ENCODE assay signal across 8 cellular contexts in genomic region chr14:68816183-68816942, GRCh38. TPM values are rescaled to one million over a fixed set of nuclear protein-coding genes. Genes with fewer than 3 reads are reported as not detected.
DNase-seq lines count a peak whose midpoint lies in the region; ATAC-seq and TF ChIP-seq lines count a peak whose summit lies in the region.

No MANE protein-coding gene starts in this region.

- H3K27ac ChIP-seq in right atrium auricular region = peak overlapping the region; percentile 95 to 96
- H3K27ac ChIP-seq in rectal smooth muscle tissue (ENCODE audit: low read depth, low read length) = peak overlapping the region; percentile 99
- H3K27ac ChIP-seq in uterus = peak overlapping the region; percentile 99

- ATAC-seq in HG02759 (IDR thresholded peaks at IDR 0.05; ENCODE audit: unreplicated experiment) (peak; percentile 47), T-helper 17 cell (peak; percentile 78)

- H3K4me1 ChIP-seq in right atrium auricular region (peaks cover 0 to 39% of the 10 kb centered on the region in 2 donors), rectal smooth muscle tissue (ENCODE audit: control insufficient read depth, insufficient read depth, low read length) (peaks cover 47% of the 10 kb centered on the region), uterus (peaks cover 15 to 29% of the 10 kb centered on the region in 2 donors)

- peak overlapping the region; percentile 90 for H3K4me3 Mint-ChIP-seq in T-helper 17 cell

- TF ChIP-seq CTCF in GM12873 (IDR thresholded peaks at IDR 0.05; ENCODE audit: insufficient read depth, low read depth, low read length, missing control alignments) = peak; percentile 93
- TF ChIP-seq CTCF in right atrium auricular region (IDR thresholded peaks at IDR 0.05) = peak; percentile 97 to 99
- TF ChIP-seq CTCF in uterus (IDR thresholded peaks at IDR 0.05) = peak; percentile 93 to 99 (median 96)

- peak overlapping the region; percentile 99 for H3K27ac Mint-ChIP-seq in T-helper 17 cell

- H3K4me1 Mint-ChIP-seq in T-helper 17 cell = peaks cover 62% of the 10 kb centered on the region

- intact Hi-C loops in uterus (cut with DNase I; ENCODE audit: low total_unique reads) = loop anchor here (5.0 to 10.0 kb wide), 3 partner anchors 572 to 934 kb away; no protein-coding TSS in a partner anchor

- TF ChIP-seq POLR2A in uterus (IDR thresholded peaks at IDR 0.05) = peak; percentile 36 to 65

- no peaks in the 10 kb centered on the region for H3K9me3 ChIP-seq in T-helper 17 cell (ENCODE audit: control insufficient read depth, low read length, poor library complexity, severe bottlenecking)
- H3K9me3 ChIP-seq in right atrium auricular region = no peaks in the 10 kb centered on the region
- H3K9me3 ChIP-seq in uterus = no peaks in the 10 kb centered on the region

- H3K9ac ChIP-seq in rectal smooth muscle tissue (ENCODE audit: low read length) = peak overlapping the region; percentile 72

- H3K4me3 ChIP-seq in right atrium auricular region = peak overlapping the region; percentile 28 to 58
- H3K4me3 ChIP-seq in rectal smooth muscle tissue (ENCODE audit: low read length) = peak overlapping the region; percentile 62
- peak overlapping the region; percentile 25 to 43 for H3K4me3 ChIP-seq in uterus

- DNase-seq in NCI-H1417 (lab: John Stamatoyannopoulos, UW) (peak; percentile 90 to 98 (median 96)), T-helper 17 cell (peak; percentile 77 to 91 (median 80)), amygdala (lab: John Stamatoyannopoulos, UW) (peak; percentile 41 to 95 (median 83)), right atrium auricular region (ENCODE audit: low spot score) (peak; percentile 86), uterus (peak; percentile 89 to 90)

- H3K27me3 ChIP-seq in right atrium auricular region = no peaks in the 10 kb centered on the region
- no peaks in the 10 kb centered on the region for H3K27me3 ChIP-seq in rectal smooth muscle tissue (ENCODE audit: control insufficient read depth, insufficient read depth, low read length)
- no peaks in the 10 kb centered on the region for H3K27me3 ChIP-seq in uterus

- H3K36me3 ChIP-seq in right atrium auricular region (no peaks in the 10 kb centered on the region), rectal smooth muscle tissue (ENCODE audit: control insufficient read depth, insufficient read depth, low read length) (no peaks in the 10 kb centered on the region), uterus (no peaks in the 10 kb centered on the region)

- no peaks in the 10 kb centered on the region for H3K27me3 Mint-ChIP-seq in T-helper 17 cell

- no peaks in the 10 kb centered on the region for H3K36me3 Mint-ChIP-seq in T-helper 17 cell (ENCODE audit: low read depth)

RNA-seq across cellular contexts. Expression of gene ZFP36L1, which starts 23.5 kb away (rescaled TPM):
- total RNA-seq in T-helper 17 cell (100 to 1,000 TPM; 217 to 257 TPM), right atrium auricular region (100 to 1,000 TPM in 1 of 2 donors, 10 to 100 TPM in 1; 66.6 to 276 TPM), uterus (100 to 1,000 TPM; 170 to 564 (median 315) TPM)

Comparison
In these comparisons a context has a peak if more than half of its experiments do, and no peak if none do; other contexts are left out.
1. Peak in every context shown above with its lines: DNase-seq, ATAC-seq, H3K4me3 ChIP-seq and H3K27ac ChIP-seq.